Comparison of ENCODE assay signal across 15 cellular contexts in genomic region chr13:106756446-106756845, GRCh38.
"Had no signal": no experiment of that assay in that cellular context is flagged by ENCODE, and none has a peak within 500 bp of the region (broad histone marks: within the 10 kb centered on the region; RNA-seq: fewer than 3 reads in every experiment).

No MANE protein-coding gene starts in this region.

- H3K4me3 Mint-ChIP-seq: activated CD8-positive, alpha-beta memory T cell treated with anti-CD3 and anti-CD28 coated beads, Interleukin-2, amount 10 ng/mL, durations not matched to agents 7 days and 5 days; activated naive CD8-positive, alpha-beta T cell; activated T-cell treated with anti-CD3 and anti-CD28 coated beads, Interleukin-2, amount 50 U/mL, for 24 hours; mesothelial cell of epicardium; T-helper 17 cell had no signal

- DNase-seq: activated CD4-positive, alpha-beta T cell treated with anti-CD3 and anti-CD28 coated beads, Interleukin-2, amount 50 U/mL, for 48 hours; activated CD8-positive, alpha-beta memory T cell treated with anti-CD3 and anti-CD28 coated beads, Interleukin-2, amount 10 ng/mL, durations not matched to agents 7 days and 5 days; activated effector memory CD4-positive, alpha-beta T cell treated with Interleukin-2 at 50 U/mL for 16 hours; activated T-cell treated with anti-CD3 and anti-CD28 coated beads, Interleukin-2, amount 50 U/mL, for 24 hours; amygdala; naive B cell; stimulated activated CD4-positive, alpha-beta T cell treated with anti-CD3 and anti-CD28 coated beads, Interleukin-4, amount 100 ng/mL, for 4 hours; stomach; T-helper 17 cell had no signal

- H3K4me1 ChIP-seq: prostate gland, stomach had no signal

- ATAC-seq: activated CD8-positive, alpha-beta memory T cell treated with anti-CD3 and anti-CD28 coated beads, Interleukin-2, amount 10 ng/mL, durations not matched to agents 7 days and 5 days; T-helper 17 cell had no signal

- H3K9me3 ChIP-seq: esophagus muscularis mucosa, prostate gland, stomach, thoracic aorta had no signal

- H3K9me3 Mint-ChIP-seq: activated T-cell treated with anti-CD3 and anti-CD28 coated beads, Interleukin-2, amount 50 U/mL, for 24 hours; mesothelial cell of epicardium; naive B cell had no signal

- H3K27ac Mint-ChIP-seq: activated CD8-positive, alpha-beta memory T cell treated with anti-CD3 and anti-CD28 coated beads, Interleukin-2, amount 10 ng/mL, durations not matched to agents 7 days and 5 days; activated naive CD8-positive, alpha-beta T cell; activated T-cell treated with anti-CD3 and anti-CD28 coated beads, Interleukin-2, amount 50 U/mL, for 24 hours; mesothelial cell of epicardium; naive B cell; T-helper 17 cell had no signal

- H3K27ac ChIP-seq: esophagus muscularis mucosa, prostate gland, stomach, thoracic aorta had no signal

- H3K27me3 ChIP-seq: esophagus muscularis mucosa, stomach had no signal

- H3K36me3 Mint-ChIP-seq: activated CD8-positive, alpha-beta memory T cell treated with anti-CD3 and anti-CD28 coated beads, Interleukin-2, amount 10 ng/mL, durations not matched to agents 7 days and 5 days; activated naive CD8-positive, alpha-beta T cell; brain; mesothelial cell of epicardium; naive B cell had no signal

- H3K4me1 Mint-ChIP-seq: activated CD8-positive, alpha-beta memory T cell treated with anti-CD3 and anti-CD28 coated beads, Interleukin-2, amount 10 ng/mL, durations not matched to agents 7 days and 5 days; naive B cell had no signal

- H3K36me3 ChIP-seq: esophagus muscularis mucosa, prostate gland, stomach, thoracic aorta had no signal

- H3K4me3 ChIP-seq: esophagus muscularis mucosa, prostate gland, stomach, thoracic aorta had no signal
